ENCODE assay signal across 17 cellular contexts in genomic region chr21:14358775-14359174, GRCh38.
"Had no signal": no experiment of that assay in that cellular context is flagged by ENCODE, and none has a peak within 500 bp of the region (broad histone marks: within the 10 kb centered on the region; RNA-seq: fewer than 3 reads in every experiment).

No MANE protein-coding gene starts in this region.

- H3K36me3 ChIP-seq: colonic mucosa, sigmoid colon, stomach, thoracic aorta had no signal

- H3K9me3 ChIP-seq: colonic mucosa, stomach, thoracic aorta had no signal

- H3K27me3 ChIP-seq: colonic mucosa, sigmoid colon, stomach had no signal

- H3K4me1 ChIP-seq: colonic mucosa, sigmoid colon, stomach had no signal

- ATAC-seq: left lobe of liver; natural killer cell treated with Interleukin-12 subunit alpha and Interleukin-12 subunit beta and Interleukin-15 and Interleukin-18, amount 100 ng/mL, for 72 hours; T-cell had no signal

- H3K4me3 ChIP-seq: colonic mucosa, sigmoid colon, stomach, thoracic aorta had no signal

- H3K27ac ChIP-seq: colonic mucosa, sigmoid colon, stomach, thoracic aorta, VCaP had no signal

- DNase-seq: activated CD4-positive, alpha-beta memory T cell treated with anti-CD3 and anti-CD28 coated beads, Interleukin-2, amount 10 ng/mL, durations not matched to agents 7 days and 5 days; activated naive CD8-positive, alpha-beta T cell treated with anti-CD3 and anti-CD28 coated beads, Interleukin-2, amount 10 ng/mL, durations not matched to agents 7 days and 5 days; anterior cingulate cortex; colonic mucosa; effector memory CD4-positive, alpha-beta T cell; erythroblast; foreskin fibroblast; head of caudate nucleus; sigmoid colon; stimulated activated CD4-positive, alpha-beta T cell treated with anti-CD3 and anti-CD28 coated beads, Interleukin-4, amount 100 ng/mL, for 4 hours; stomach; T-cell; T1000 had no signal
